ENCODE assay signal across 29 cellular contexts in genomic region chr4:157040380-157040779, GRCh38. TPM values are rescaled to one million over a fixed set of nuclear protein-coding genes. Genes with fewer than 3 reads are reported as not detected.
"Had no signal": no experiment of that assay in that cellular context is flagged by ENCODE, and none has a peak within 500 bp of the region (broad histone marks: within the 10 kb centered on the region; RNA-seq: fewer than 3 reads in every experiment).

No MANE protein-coding gene starts in this region.

- DNase-seq: natural killer cell; occipital lobe; ovary; posterior cingulate gyrus; psoas muscle; right cardiac atrium; right lobe of liver; sigmoid colon; small intestine; spleen; stimulated activated CD4-positive, alpha-beta T cell treated with anti-CD3 and anti-CD28 coated beads, Interleukin-12 subunit alpha, Interleukin-12 subunit beta, amount 100 ng/mL, for 4 hours; stimulated activated CD4-positive, alpha-beta T cell treated with anti-CD3 and anti-CD28 coated beads, Interleukin-2, amount 100 ng/mL, for 24 hours; stimulated activated CD4-positive, alpha-beta T cell treated with anti-CD3 and anti-CD28 coated beads, Interleukin-2, amount 100 ng/mL, for 48 hours; stimulated activated CD4-positive, alpha-beta T cell treated with anti-CD3 and anti-CD28 coated beads, Interleukin-4, amount 100 ng/mL, for 24 hours; stimulated activated naive B cell treated with anti-CD40 and anti-IgM and Interleukin-4, amounts not matched to agents 10 μg/mL and 1 μg/mL and 100 μg/mL, for 72 hours; stimulated activated naive CD4-positive, alpha-beta T cell treated with Interleukin-2 at 50 U/mL for 16 hours; stomach; thyroid gland; trophoblast cell; upper lobe of left lung had no signal

- H3K27ac Mint-ChIP-seq: natural killer cell; nephron; neural progenitor cell; progenitor cell of endocrine pancreas; stimulated activated effector memory CD8-positive, alpha-beta T cell treated with anti-CD3 and anti-CD28 coated beads, Interleukin-12 subunit alpha, Interleukin-12 subunit beta, amount 100 ng/mL, for 72 hours; stimulated activated naive B cell treated with anti-CD40 and anti-IgM and Interleukin-4, amounts not matched to agents 10 μg/mL and 1 μg/mL and 100 μg/mL, for 72 hours; stimulated activated naive CD8-positive, alpha-beta T cell treated with anti-CD3 and anti-CD28 coated beads, Interleukin-15, Interleukin-2, amounts not matched to agents 100 ng/mL and 50 ng/mL, for 24 hours had no signal

- H3K4me3 Mint-ChIP-seq: natural killer cell; nephron; neural progenitor cell; stimulated activated effector memory CD8-positive, alpha-beta T cell treated with anti-CD3 and anti-CD28 coated beads, Interleukin-12 subunit alpha, Interleukin-12 subunit beta, amount 100 ng/mL, for 72 hours; stimulated activated naive B cell treated with anti-CD40 and anti-IgM and Interleukin-4, amounts not matched to agents 10 μg/mL and 1 μg/mL and 100 μg/mL, for 72 hours; stimulated activated naive CD8-positive, alpha-beta T cell treated with anti-CD3 and anti-CD28 coated beads, Interleukin-15, Interleukin-2, amounts not matched to agents 100 ng/mL and 50 ng/mL, for 24 hours had no signal

- H3K36me3 Mint-ChIP-seq: natural killer cell; neural progenitor cell; stimulated activated effector memory CD8-positive, alpha-beta T cell treated with anti-CD3 and anti-CD28 coated beads, Interleukin-12 subunit alpha, Interleukin-12 subunit beta, amount 100 ng/mL, for 72 hours; stimulated activated naive B cell treated with anti-CD40 and anti-IgM and Interleukin-4, amounts not matched to agents 10 μg/mL and 1 μg/mL and 100 μg/mL, for 72 hours had no signal

- H3K36me3 ChIP-seq: neural progenitor cell, ovary, right lobe of liver, sigmoid colon, spleen, stomach, thoracic aorta, thyroid gland, tibial nerve, upper lobe of left lung, vagina had no signal

- H3K27ac ChIP-seq: neural progenitor cell, ovary, parathyroid adenoma, psoas muscle, right lobe of liver, sigmoid colon, spleen, stomach, thoracic aorta, thyroid gland, tibial nerve, upper lobe of left lung, vagina had no signal

- ATAC-seq: natural killer cell; psoas muscle; right cardiac atrium; right lobe of liver; stimulated activated effector memory CD8-positive, alpha-beta T cell treated with anti-CD3 and anti-CD28 coated beads, Interleukin-12 subunit alpha, Interleukin-12 subunit beta, amount 100 ng/mL, for 72 hours; stimulated activated naive B cell treated with anti-CD40 and anti-IgM and Interleukin-4, amounts not matched to agents 10 μg/mL and 1 μg/mL and 100 μg/mL, for 72 hours had no signal

- H3K4me1 ChIP-seq: neural progenitor cell, parathyroid adenoma, psoas muscle, right lobe of liver, spleen, thyroid gland, tibial nerve, upper lobe of left lung, vagina had no signal

- H3K27me3 Mint-ChIP-seq: progenitor cell of endocrine pancreas; stimulated activated naive B cell treated with anti-CD40 and anti-IgM and Interleukin-4, amounts not matched to agents 10 μg/mL and 1 μg/mL and 100 μg/mL, for 72 hours; stimulated activated naive CD8-positive, alpha-beta T cell treated with anti-CD3 and anti-CD28 coated beads, Interleukin-15, Interleukin-2, amounts not matched to agents 100 ng/mL and 50 ng/mL, for 24 hours had no signal

- H3K9me3 ChIP-seq: ovary, psoas muscle, right lobe of liver, sigmoid colon, spleen, stomach, thoracic aorta, thyroid gland, tibial nerve, upper lobe of left lung, vagina had no signal

- H3K27me3 ChIP-seq: neural progenitor cell, ovary, right lobe of liver, sigmoid colon, spleen, stomach, thyroid gland, tibial nerve, upper lobe of left lung, vagina had no signal

- H3K4me3 ChIP-seq: neural progenitor cell, ovary, psoas muscle, right lobe of liver, sigmoid colon, spleen, stomach, thoracic aorta, thyroid gland, tibial nerve, upper lobe of left lung, vagina had no signal

- H3K9ac ChIP-seq: neural progenitor cell, parathyroid adenoma had no signal

- H3K79me2 ChIP-seq: parathyroid adenoma had no signal

- H3K4me2 ChIP-seq: neural progenitor cell had no signal

- H3K4me1 Mint-ChIP-seq: natural killer cell; nephron; stimulated activated effector memory CD8-positive, alpha-beta T cell treated with anti-CD3 and anti-CD28 coated beads, Interleukin-12 subunit alpha, Interleukin-12 subunit beta, amount 100 ng/mL, for 72 hours; stimulated activated naive B cell treated with anti-CD40 and anti-IgM and Interleukin-4, amounts not matched to agents 10 μg/mL and 1 μg/mL and 100 μg/mL, for 72 hours had no signal

- H3K9me3 Mint-ChIP-seq: nephron; neural progenitor cell; stimulated activated naive B cell treated with anti-CD40 and anti-IgM and Interleukin-4, amounts not matched to agents 10 μg/mL and 1 μg/mL and 100 μg/mL, for 72 hours; stimulated activated naive CD8-positive, alpha-beta T cell treated with anti-CD3 and anti-CD28 coated beads, Interleukin-15, Interleukin-2, amounts not matched to agents 100 ng/mL and 50 ng/mL, for 24 hours had no signal

- H2AFZ ChIP-seq: neural progenitor cell, parathyroid adenoma had no signal

RNA-seq across cellular contexts. Expression of gene GLRB, which starts 35.6 kb away (rescaled TPM):
- total RNA-seq: natural killer cell, spleen had no signal
